In the genomic region with DNA sequence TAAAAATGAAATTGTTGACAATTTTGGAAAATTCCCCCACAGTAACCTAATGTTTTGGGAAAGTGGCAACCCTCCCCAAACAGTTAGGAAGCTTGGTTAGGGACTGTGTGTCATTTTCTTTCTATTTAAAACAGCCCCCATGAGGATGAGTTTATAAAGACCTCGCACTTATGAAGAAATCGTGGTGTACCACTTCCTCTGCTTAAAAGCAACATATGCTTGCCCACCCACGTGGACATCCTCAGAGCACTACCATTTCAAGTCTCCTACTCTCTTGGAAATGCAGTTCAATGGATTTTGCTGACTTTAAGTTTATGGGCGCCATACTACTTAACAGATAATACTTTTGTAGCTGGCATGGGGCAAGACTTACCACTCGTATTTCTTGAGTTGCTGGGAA, we compare ENCODE assay signal across 16 cellular contexts.
DNase-seq lines count a peak whose midpoint lies in the region; ATAC-seq and TF ChIP-seq lines count a peak whose summit lies in the region.
"Had no signal": no experiment of that assay in that cellular context is flagged by ENCODE, and none has a peak within 500 bp of the region (broad histone marks: within the 10 kb centered on the region; RNA-seq: fewer than 3 reads in every experiment).

No MANE protein-coding gene starts in this region.

- H3K4me1 ChIP-seq in DND-41 (ENCODE audit: insufficient read depth, low read length): no peaks in the 10 kb centered on the region

- no peaks in the 10 kb centered on the region for H3K79me2 ChIP-seq in DND-41 (ENCODE audit: insufficient read depth, low read length)

- H3K4me2 ChIP-seq in DND-41 (ENCODE audit: insufficient read depth, low read length): no peak overlapping the region
- H3K4me2 ChIP-seq: PC-9 had no signal

- H3K4me3 ChIP-seq in DND-41 (ENCODE audit: low read depth in 1 of 2, low read length in 2 of 2): no peak overlapping the region
- H3K4me3 ChIP-seq in Jurkat, Clone E6-1 (ENCODE audit: low read length): no peak overlapping the region
- H3K4me3 ChIP-seq: PC-9 had no signal

- ATAC-seq in DND-41 (ENCODE audit: insufficient read depth, low read depth): peak; percentile 50; the same call in 2 of the 3 replicates
- ATAC-seq in GM21723 (IDR thresholded peaks at IDR 0.05; ENCODE audit: unreplicated experiment): no peak
- ATAC-seq: CD8-positive, alpha-beta T cell had no signal

- H4K20me1 ChIP-seq in DND-41 (ENCODE audit: insufficient read depth, low read length): no peaks in the 10 kb centered on the region

- no peak overlapping the region for H2AFZ ChIP-seq in DND-41 (ENCODE audit: low read depth, low read length)
- H2AFZ ChIP-seq: PC-9 had no signal

- H3K27me3 ChIP-seq in DND-41 (ENCODE audit: insufficient read depth, low read length, poor library complexity): no peaks in the 10 kb centered on the region

- peak; percentile 6 for DNase-seq in DND-41
- peak; percentile 69 for DNase-seq in Jurkat, Clone E6-1 (ENCODE audit: low read depth, low spot score)
- DNase-seq in NOMO-1 treated with dmso at 0.1 percent for 144 hours (lab: John Stamatoyannopoulos, UW; ENCODE audit: unreplicated experiment): peak; percentile 43
- DNase-seq in myocyte (ENCODE audit: low read depth): peak; percentile 14
- DNase-seq in ACHN: no peak
- no peak for DNase-seq in G401 (ENCODE audit: low spot score)
- DNase-seq: CD8-positive, alpha-beta T cell; DMS79; GOT3; KG1; NCI-H1694 treated with DMSO at 0.1 percent for 48 hours; NCI-H446 treated with DMSO at 0.1 percent for 48 hours; PC-9; T-helper 1 cell; T1000 had no signal

- H3K36me3 ChIP-seq in DND-41 (ENCODE audit: insufficient read depth, low read length): no peaks in the 10 kb centered on the region

- H3K9me3 ChIP-seq in DND-41 (ENCODE audit: insufficient read depth, low read length, severe bottlenecking): no peaks in the 10 kb centered on the region

- no peak overlapping the region for H3K27ac ChIP-seq in DND-41 (ENCODE audit: low read length)
- H3K27ac ChIP-seq: PC-9 had no signal

- TF ChIP-seq CTCF in DND-41 (IDR thresholded peaks at IDR 0.05; ENCODE audit: borderline replicate concordance, extremely low read depth, low read length, poor library complexity, severe bottlenecking): no peak

- H3K9ac ChIP-seq in DND-41 (ENCODE audit: low read depth, low read length): no peak overlapping the region

- in situ Hi-C loops in ACHN (cut with HindIII; ENCODE audit: low pct_ligation_motif_present, low pct_unique_long_range_greater_than_20kb, low sequenced_read_pairs): no loop called here
- in situ Hi-C loops in G401 (cut with HindIII; ENCODE audit: low sequenced_read_pairs): no loop called here

Comparison
In these comparisons a context has a peak if more than half of its experiments do, and no peak if none do; other contexts are left out.
1. DNase-seq: peak in DND-41 (single experiment), Jurkat, Clone E6-1 (single experiment), NOMO-1 treated with dmso at 0.1 percent for 144 hours (single experiment) and myocyte (single experiment); none in ACHN (single experiment) and G401 (single experiment).